8 cellular contexts compared by ENCODE assay signal in genomic region chr3:33441322-33441976, GRCh38. TPM values are rescaled to one million over a fixed set of nuclear protein-coding genes. Genes with fewer than 3 reads are reported as not detected.
DNase-seq lines count a peak whose midpoint lies in the region; ATAC-seq and TF ChIP-seq lines count a peak whose summit lies in the region.

No MANE protein-coding gene starts in this region.

- peak overlapping the region; percentile 87 for H3K4me3 ChIP-seq in choroid plexus epithelial cell (ENCODE audit: low read depth, low read length)
- H3K4me3 ChIP-seq in urinary bladder (ENCODE audit: low read depth, low read length): peak overlapping the region; percentile 27

- peaks cover 1% of the 10 kb centered on the region for H3K4me1 ChIP-seq in urinary bladder (ENCODE audit: insufficient read depth)

- 25% methylated on average over 21 of the region's 21 CpGs for WGBS in urinary bladder

- H3K36me3 ChIP-seq in urinary bladder (ENCODE audit: insufficient read depth): no peaks in the 10 kb centered on the region

- peak overlapping the region; percentile 86 for H3K27ac ChIP-seq in urinary bladder (ENCODE audit: low read depth)

- peaks cover 45% of the 10 kb centered on the region for H3K4me1 Mint-ChIP-seq in activated naive CD4-positive, alpha-beta T cell treated with anti-CD3 and anti-CD28 coated beads, Interleukin-2, amount 10 ng/mL, durations not matched to agents 7 days and 5 days

- H3K4me3 Mint-ChIP-seq in activated naive CD4-positive, alpha-beta T cell treated with anti-CD3 and anti-CD28 coated beads, Interleukin-2, amount 10 ng/mL, durations not matched to agents 7 days and 5 days: peak overlapping the region; percentile 98

- H3K27me3 Mint-ChIP-seq in activated naive CD4-positive, alpha-beta T cell treated with anti-CD3 and anti-CD28 coated beads, Interleukin-2, amount 10 ng/mL, durations not matched to agents 7 days and 5 days: no peaks in the 10 kb centered on the region

- no peak for ATAC-seq in HG03097 (IDR thresholded peaks at IDR 0.05; ENCODE audit: low FRiP score, unreplicated experiment)
- no peak for ATAC-seq in GM21447 (IDR thresholded peaks at IDR 0.05; ENCODE audit: unreplicated experiment)

- H3K27ac Mint-ChIP-seq in activated naive CD4-positive, alpha-beta T cell treated with anti-CD3 and anti-CD28 coated beads, Interleukin-2, amount 10 ng/mL, durations not matched to agents 7 days and 5 days: peak overlapping the region; percentile 100

- DNase-seq in activated naive CD4-positive, alpha-beta T cell treated with anti-CD3 and anti-CD28 coated beads, Interleukin-2, amount 10 ng/mL, durations not matched to agents 7 days and 5 days: no peak
- DNase-seq in activated naive CD4-positive, alpha-beta T cell treated with anti-CD3 and anti-CD28 coated beads, Interleukin-2, amount 50 U/mL, for 16 hours: no peak
- no peak for DNase-seq in choroid plexus epithelial cell (ENCODE audit: low read depth)
- peak; percentile 91 for DNase-seq in mesenteric fat pad (ENCODE audit: low spot score)
- DNase-seq in NCI-H2029 treated with DMSO at 0.1 percent for 48 hours (lab: John Stamatoyannopoulos, UW): no peak

- H3K36me3 Mint-ChIP-seq in activated naive CD4-positive, alpha-beta T cell treated with anti-CD3 and anti-CD28 coated beads, Interleukin-2, amount 10 ng/mL, durations not matched to agents 7 days and 5 days: peaks cover 10% of the 10 kb centered on the region

- H3K9me3 Mint-ChIP-seq in activated naive CD4-positive, alpha-beta T cell treated with anti-CD3 and anti-CD28 coated beads, Interleukin-2, amount 10 ng/mL, durations not matched to agents 7 days and 5 days: no peaks in the 10 kb centered on the region

- no peak for TF ChIP-seq CTCF in choroid plexus epithelial cell (conservative IDR thresholded peaks at IDR 0.05; ENCODE audit: low read depth, low read length)

- CTCF ChIA-PET in activated naive CD4-positive, alpha-beta T cell treated with anti-CD3 and anti-CD28 coated beads, Interleukin-2, amount 10 ng/mL, durations not matched to agents 7 days and 5 days (lab: Charles Lee): interaction anchor here (0.6 kb wide), 1 partner anchor 492 kb away, joined by 4 read pairs; no protein-coding TSS in a partner anchor

RNA-seq across cellular contexts. Expression of gene UBP1, which starts 1.2 kb away (rescaled TPM):
- 62.6 TPM for total RNA-seq in mesenteric fat pad
- total RNA-seq in urinary bladder: 59.6 TPM
- polyA plus RNA-seq in urinary bladder: 53.0 TPM
